ENCODE assay signal across 2 cellular contexts in the genomic region with DNA sequence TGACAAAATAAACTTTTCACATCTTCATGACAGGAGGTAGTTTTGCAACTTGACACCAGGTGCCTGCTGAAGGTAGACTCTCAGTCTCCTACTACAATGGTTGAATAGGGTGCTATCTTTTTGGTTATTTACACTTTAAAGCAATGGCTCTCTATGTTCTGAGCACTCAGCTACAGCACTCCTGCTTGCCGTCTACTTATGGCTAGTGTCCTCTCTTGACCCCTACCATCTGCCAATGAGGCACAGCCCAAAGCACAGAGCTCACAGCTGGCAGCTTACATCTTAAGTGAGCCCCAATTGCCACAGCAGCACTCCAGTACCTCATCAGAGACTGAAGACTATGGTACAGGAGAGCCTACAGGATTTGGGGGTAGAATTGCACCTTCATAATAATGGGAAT.
TF ChIP-seq lines count a peak whose summit lies in the region.

No MANE protein-coding gene starts in this region.

TF ChIP-seq in GM23338, 12 proteins besides CTCF, POLR2A, EP300 and RAD21 (continues in another document):
- TF ChIP-seq ZNF331 (CRISPR knock-in tag; IDR thresholded peaks at IDR 0.05; ENCODE audit: low read depth) (no peak), JUNB (IDR thresholded peaks at IDR 0.05; ENCODE audit: unreplicated experiment) (no peak), EZH2phosphoT487 (IDR thresholded peaks at IDR 0.05; ENCODE audit: unreplicated experiment) (no peak), CREB1 (CRISPR knock-in tag; IDR thresholded peaks at IDR 0.05; ENCODE audit: low read depth) (no peak), EZH2 (IDR thresholded peaks at IDR 0.05; ENCODE audit: low read depth, unreplicated experiment) (no peak), NANOG (IDR thresholded peaks at IDR 0.05; ENCODE audit: borderline replicate concordance) (no peak), STAT1 (IDR thresholded peaks at IDR 0.05; ENCODE audit: unreplicated experiment) (no peak)
- TF ChIP-seq, protein P1, sequence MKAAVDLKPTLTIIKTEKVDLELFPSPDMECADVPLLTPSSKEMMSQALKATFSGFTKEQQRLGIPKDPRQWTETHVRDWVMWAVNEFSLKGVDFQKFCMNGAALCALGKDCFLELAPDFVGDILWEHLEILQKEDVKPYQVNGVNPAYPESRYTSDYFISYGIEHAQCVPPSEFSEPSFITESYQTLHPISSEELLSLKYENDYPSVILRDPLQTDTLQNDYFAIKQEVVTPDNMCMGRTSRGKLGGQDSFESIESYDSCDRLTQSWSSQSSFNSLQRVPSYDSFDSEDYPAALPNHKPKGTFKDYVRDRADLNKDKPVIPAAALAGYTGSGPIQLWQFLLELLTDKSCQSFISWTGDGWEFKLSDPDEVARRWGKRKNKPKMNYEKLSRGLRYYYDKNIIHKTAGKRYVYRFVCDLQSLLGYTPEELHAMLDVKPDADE (IDR thresholded peaks at IDR 0.05): no peak
- TF ChIP-seq, protein P2, sequence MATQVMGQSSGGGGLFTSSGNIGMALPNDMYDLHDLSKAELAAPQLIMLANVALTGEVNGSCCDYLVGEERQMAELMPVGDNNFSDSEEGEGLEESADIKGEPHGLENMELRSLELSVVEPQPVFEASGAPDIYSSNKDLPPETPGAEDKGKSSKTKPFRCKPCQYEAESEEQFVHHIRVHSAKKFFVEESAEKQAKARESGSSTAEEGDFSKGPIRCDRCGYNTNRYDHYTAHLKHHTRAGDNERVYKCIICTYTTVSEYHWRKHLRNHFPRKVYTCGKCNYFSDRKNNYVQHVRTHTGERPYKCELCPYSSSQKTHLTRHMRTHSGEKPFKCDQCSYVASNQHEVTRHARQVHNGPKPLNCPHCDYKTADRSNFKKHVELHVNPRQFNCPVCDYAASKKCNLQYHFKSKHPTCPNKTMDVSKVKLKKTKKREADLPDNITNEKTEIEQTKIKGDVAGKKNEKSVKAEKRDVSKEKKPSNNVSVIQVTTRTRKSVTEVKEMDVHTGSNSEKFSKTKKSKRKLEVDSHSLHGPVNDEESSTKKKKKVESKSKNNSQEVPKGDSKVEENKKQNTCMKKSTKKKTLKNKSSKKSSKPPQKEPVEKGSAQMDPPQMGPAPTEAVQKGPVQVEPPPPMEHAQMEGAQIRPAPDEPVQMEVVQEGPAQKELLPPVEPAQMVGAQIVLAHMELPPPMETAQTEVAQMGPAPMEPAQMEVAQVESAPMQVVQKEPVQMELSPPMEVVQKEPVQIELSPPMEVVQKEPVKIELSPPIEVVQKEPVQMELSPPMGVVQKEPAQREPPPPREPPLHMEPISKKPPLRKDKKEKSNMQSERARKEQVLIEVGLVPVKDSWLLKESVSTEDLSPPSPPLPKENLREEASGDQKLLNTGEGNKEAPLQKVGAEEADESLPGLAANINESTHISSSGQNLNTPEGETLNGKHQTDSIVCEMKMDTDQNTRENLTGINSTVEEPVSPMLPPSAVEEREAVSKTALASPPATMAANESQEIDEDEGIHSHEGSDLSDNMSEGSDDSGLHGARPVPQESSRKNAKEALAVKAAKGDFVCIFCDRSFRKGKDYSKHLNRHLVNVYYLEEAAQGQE (IDR thresholded peaks at IDR 0.05; ENCODE audit: unreplicated experiment): no peak
- TF ChIP-seq, protein P3, sequence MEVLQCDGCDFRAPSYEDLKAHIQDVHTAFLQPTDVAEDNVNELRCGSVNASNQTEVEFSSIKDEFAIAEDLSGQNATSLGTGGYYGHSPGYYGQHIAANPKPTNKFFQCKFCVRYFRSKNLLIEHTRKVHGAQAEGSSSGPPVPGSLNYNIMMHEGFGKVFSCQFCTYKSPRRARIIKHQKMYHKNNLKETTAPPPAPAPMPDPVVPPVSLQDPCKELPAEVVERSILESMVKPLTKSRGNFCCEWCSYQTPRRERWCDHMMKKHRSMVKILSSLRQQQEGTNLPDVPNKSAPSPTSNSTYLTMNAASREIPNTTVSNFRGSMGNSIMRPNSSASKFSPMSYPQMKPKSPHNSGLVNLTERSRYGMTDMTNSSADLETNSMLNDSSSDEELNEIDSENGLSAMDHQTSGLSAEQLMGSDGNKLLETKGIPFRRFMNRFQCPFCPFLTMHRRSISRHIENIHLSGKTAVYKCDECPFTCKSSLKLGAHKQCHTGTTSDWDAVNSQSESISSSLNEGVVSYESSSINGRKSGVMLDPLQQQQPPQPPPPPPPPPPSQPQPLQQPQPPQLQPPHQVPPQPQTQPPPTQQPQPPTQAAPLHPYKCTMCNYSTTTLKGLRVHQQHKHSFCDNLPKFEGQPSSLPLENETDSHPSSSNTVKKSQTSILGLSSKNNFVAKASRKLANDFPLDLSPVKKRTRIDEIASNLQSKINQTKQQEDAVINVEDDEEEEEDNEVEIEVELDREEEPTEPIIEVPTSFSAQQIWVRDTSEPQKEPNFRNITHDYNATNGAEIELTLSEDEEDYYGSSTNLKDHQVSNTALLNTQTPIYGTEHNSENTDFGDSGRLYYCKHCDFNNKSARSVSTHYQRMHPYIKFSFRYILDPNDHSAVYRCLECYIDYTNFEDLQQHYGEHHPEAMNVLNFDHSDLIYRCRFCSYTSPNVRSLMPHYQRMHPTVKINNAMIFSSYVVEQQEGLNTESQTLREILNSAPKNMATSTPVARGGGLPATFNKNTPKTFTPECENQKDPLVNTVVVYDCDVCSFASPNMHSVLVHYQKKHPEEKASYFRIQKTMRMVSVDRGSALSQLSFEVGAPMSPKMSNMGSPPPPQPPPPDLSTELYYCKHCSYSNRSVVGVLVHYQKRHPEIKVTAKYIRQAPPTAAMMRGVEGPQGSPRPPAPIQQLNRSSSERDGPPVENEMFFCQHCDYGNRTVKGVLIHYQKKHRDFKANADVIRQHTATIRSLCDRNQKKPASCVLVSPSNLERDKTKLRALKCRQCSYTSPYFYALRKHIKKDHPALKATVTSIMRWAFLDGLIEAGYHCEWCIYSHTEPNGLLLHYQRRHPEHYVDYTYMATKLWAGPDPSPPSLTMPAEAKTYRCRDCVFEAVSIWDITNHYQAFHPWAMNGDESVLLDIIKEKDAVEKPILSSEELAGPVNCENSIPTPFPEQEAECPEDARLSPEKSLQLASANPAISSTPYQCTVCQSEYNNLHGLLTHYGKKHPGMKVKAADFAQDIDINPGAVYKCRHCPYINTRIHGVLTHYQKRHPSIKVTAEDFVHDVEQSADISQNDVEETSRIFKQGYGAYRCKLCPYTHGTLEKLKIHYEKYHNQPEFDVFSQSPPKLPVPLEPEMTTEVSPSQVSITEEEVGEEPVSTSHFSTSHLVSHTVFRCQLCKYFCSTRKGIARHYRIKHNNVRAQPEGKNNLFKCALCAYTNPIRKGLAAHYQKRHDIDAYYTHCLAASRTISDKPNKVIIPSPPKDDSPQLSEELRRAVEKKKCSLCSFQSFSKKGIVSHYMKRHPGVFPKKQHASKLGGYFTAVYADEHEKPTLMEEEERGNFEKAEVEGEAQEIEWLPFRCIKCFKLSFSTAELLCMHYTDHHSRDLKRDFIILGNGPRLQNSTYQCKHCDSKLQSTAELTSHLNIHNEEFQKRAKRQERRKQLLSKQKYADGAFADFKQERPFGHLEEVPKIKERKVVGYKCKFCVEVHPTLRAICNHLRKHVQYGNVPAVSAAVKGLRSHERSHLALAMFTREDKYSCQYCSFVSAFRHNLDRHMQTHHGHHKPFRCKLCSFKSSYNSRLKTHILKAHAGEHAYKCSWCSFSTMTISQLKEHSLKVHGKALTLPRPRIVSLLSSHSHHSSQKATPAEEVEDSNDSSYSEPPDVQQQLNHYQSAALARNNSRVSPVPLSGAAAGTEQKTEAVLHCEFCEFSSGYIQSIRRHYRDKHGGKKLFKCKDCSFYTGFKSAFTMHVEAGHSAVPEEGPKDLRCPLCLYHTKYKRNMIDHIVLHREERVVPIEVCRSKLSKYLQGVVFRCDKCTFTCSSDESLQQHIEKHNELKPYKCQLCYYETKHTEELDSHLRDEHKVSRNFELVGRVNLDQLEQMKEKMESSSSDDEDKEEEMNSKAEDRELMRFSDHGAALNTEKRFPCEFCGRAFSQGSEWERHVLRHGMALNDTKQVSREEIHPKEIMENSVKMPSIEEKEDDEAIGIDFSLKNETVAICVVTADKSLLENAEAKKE (CRISPR knock-in tag; IDR thresholded peaks at IDR 0.05): no peak

TF ChIP-seq in K562, 482 proteins besides CTCF, POLR2A, EP300 and RAD21:
- TF ChIP-seq JUN (IDR thresholded peaks at IDR 0.05; ENCODE audit: borderline replicate concordance, low read depth, low read length) (no peak), JUN (CRISPR knock-in tag; IDR thresholded peaks at IDR 0.05; ENCODE audit: borderline replicate concordance) (no peak), MEF2A (IDR thresholded peaks at IDR 0.05; ENCODE audit: control insufficient read depth, low read depth, low read length) (no peak), ZNF408 (CRISPR knock-in tag; IDR thresholded peaks at IDR 0.05; ENCODE audit: low read depth) (no peak), ZNF140 (CRISPR knock-in tag; IDR thresholded peaks at IDR 0.05) (no peak), FOSL1 (tag; conservative IDR thresholded peaks at IDR 0.05) (no peak), NELFE (IDR thresholded peaks at IDR 0.05; ENCODE audit: insufficient read depth, insufficient read length) (no peak), ZNF282 (CRISPR knock-in tag; IDR thresholded peaks at IDR 0.05) (no peak), IFI16 (CRISPR knock-in tag; IDR thresholded peaks at IDR 0.05) (no peak), ZNF354B (CRISPR knock-in tag; IDR thresholded peaks at IDR 0.05) (no peak), ETV5 (CRISPR knock-in tag; IDR thresholded peaks at IDR 0.05; ENCODE audit: low read depth) (no peak), RFX5 (IDR thresholded peaks at IDR 0.05; ENCODE audit: low read depth, low read length) (no peak), ZEB2 (IDR thresholded peaks at IDR 0.05) (no peak), DIDO1 (tag; IDR thresholded peaks at IDR 0.05; ENCODE audit: low read depth) (no peak), HDAC8 (tag; IDR thresholded peaks at IDR 0.05) (no peak)
- TF ChIP-seq, protein P4, sequence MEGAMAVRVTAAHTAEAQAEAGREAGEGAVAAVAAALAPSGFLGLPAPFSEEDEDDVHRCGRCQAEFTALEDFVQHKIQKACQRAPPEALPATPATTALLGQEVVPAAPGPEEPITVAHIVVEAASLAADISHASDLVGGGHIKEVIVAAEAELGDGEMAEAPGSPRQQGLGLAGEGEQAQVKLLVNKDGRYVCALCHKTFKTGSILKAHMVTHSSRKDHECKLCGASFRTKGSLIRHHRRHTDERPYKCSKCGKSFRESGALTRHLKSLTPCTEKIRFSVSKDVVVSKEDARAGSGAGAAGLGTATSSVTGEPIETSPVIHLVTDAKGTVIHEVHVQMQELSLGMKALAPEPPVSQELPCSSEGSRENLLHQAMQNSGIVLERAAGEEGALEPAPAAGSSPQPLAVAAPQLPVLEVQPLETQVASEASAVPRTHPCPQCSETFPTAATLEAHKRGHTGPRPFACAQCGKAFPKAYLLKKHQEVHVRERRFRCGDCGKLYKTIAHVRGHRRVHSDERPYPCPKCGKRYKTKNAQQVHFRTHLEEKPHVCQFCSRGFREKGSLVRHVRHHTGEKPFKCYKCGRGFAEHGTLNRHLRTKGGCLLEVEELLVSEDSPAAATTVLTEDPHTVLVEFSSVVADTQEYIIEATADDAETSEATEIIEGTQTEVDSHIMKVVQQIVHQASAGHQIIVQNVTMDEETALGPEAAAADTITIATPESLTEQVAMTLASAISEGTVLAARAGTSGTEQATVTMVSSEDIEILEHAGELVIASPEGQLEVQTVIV (CRISPR knock-in tag; IDR thresholded peaks at IDR 0.05; ENCODE audit: borderline replicate concordance): no peak
- TF ChIP-seq, protein P5, sequence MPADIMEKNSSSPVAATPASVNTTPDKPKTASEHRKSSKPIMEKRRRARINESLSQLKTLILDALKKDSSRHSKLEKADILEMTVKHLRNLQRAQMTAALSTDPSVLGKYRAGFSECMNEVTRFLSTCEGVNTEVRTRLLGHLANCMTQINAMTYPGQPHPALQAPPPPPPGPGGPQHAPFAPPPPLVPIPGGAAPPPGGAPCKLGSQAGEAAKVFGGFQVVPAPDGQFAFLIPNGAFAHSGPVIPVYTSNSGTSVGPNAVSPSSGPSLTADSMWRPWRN (IDR thresholded peaks at IDR 0.05; ENCODE audit: low read depth): no peak
- TF ChIP-seq, protein P6, sequence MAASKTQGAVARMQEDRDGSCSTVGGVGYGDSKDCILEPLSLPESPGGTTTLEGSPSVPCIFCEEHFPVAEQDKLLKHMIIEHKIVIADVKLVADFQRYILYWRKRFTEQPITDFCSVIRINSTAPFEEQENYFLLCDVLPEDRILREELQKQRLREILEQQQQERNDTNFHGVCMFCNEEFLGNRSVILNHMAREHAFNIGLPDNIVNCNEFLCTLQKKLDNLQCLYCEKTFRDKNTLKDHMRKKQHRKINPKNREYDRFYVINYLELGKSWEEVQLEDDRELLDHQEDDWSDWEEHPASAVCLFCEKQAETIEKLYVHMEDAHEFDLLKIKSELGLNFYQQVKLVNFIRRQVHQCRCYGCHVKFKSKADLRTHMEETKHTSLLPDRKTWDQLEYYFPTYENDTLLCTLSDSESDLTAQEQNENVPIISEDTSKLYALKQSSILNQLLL (CRISPR knock-in tag; IDR thresholded peaks at IDR 0.05; ENCODE audit: borderline replicate concordance): no peak
- TF ChIP-seq, protein P7, sequence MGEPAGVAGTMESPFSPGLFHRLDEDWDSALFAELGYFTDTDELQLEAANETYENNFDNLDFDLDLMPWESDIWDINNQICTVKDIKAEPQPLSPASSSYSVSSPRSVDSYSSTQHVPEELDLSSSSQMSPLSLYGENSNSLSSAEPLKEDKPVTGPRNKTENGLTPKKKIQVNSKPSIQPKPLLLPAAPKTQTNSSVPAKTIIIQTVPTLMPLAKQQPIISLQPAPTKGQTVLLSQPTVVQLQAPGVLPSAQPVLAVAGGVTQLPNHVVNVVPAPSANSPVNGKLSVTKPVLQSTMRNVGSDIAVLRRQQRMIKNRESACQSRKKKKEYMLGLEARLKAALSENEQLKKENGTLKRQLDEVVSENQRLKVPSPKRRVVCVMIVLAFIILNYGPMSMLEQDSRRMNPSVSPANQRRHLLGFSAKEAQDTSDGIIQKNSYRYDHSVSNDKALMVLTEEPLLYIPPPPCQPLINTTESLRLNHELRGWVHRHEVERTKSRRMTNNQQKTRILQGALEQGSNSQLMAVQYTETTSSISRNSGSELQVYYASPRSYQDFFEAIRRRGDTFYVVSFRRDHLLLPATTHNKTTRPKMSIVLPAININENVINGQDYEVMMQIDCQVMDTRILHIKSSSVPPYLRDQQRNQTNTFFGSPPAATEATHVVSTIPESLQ (CRISPR knock-in tag; IDR thresholded peaks at IDR 0.05): no peak
- TF ChIP-seq, protein P8, sequence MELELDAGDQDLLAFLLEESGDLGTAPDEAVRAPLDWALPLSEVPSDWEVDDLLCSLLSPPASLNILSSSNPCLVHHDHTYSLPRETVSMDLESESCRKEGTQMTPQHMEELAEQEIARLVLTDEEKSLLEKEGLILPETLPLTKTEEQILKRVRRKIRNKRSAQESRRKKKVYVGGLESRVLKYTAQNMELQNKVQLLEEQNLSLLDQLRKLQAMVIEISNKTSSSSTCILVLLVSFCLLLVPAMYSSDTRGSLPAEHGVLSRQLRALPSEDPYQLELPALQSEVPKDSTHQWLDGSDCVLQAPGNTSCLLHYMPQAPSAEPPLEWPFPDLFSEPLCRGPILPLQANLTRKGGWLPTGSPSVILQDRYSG (tag; conservative IDR thresholded peaks at IDR 0.05; ENCODE audit: low read depth): no peak
- TF ChIP-seq, protein P9, sequence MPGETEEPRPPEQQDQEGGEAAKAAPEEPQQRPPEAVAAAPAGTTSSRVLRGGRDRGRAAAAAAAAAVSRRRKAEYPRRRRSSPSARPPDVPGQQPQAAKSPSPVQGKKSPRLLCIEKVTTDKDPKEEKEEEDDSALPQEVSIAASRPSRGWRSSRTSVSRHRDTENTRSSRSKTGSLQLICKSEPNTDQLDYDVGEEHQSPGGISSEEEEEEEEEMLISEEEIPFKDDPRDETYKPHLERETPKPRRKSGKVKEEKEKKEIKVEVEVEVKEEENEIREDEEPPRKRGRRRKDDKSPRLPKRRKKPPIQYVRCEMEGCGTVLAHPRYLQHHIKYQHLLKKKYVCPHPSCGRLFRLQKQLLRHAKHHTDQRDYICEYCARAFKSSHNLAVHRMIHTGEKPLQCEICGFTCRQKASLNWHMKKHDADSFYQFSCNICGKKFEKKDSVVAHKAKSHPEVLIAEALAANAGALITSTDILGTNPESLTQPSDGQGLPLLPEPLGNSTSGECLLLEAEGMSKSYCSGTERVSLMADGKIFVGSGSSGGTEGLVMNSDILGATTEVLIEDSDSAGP (CRISPR knock-in tag; IDR thresholded peaks at IDR 0.05): no peak
